In genomic region chr1:28887418-28887834, GRCh38 we compare ENCODE assay signal across 8 cellular contexts. TPM values are rescaled to one million over a fixed set of nuclear protein-coding genes. Genes with fewer than 3 reads are reported as not detected.
A peak's percentile ranks its signal among the peaks of the same experiment; 100 is the strongest.
DNase-seq lines count a peak whose midpoint lies in the region; ATAC-seq and TF ChIP-seq lines count a peak whose summit lies in the region.

No MANE protein-coding gene starts in this region.

- peak; percentile 41 for DNase-seq in GM23338 (ENCODE audit: low spot score)
- peak; percentile 39 to 46 for DNase-seq in activated CD4-positive, alpha-beta T cell treated with anti-CD3 and anti-CD28 coated beads for 4 hours
- peak; percentile 69 for DNase-seq in ecto neural progenitor cell (ENCODE audit: low spot score)
- peak; percentile 60 for DNase-seq in transverse colon

- TF ChIP-seq EP300 in transverse colon (IDR thresholded peaks at IDR 0.05; ENCODE audit: low read depth) = no peak

- H3K36me3 ChIP-seq in ACC112 (ENCODE audit: insufficient read depth, low read length) (no peaks in the 10 kb centered on the region), GM23338 (ENCODE audit: insufficient read depth) (no peaks in the 10 kb centered on the region), transverse colon (no peaks in the 10 kb centered on the region)

- in situ Hi-C loops in transverse colon (cut with MboI; ENCODE audit: low pct_ligation_motif_present in 1 of 4, low pct_unique_long_range_greater_than_20kb in 1 of 4, low sequenced_read_pairs in 3 of 4) = loop anchor here in 3 of 4 donors (10.0 to 25.0 kb wide), 3 partner anchors 147 to 375 kb away; partner anchors contain the start of gene RCC1 (in 1 of the 3)

- peaks cover 11% of the 10 kb centered on the region for H3F3A ChIP-seq in GM23338 (replicated peaks; ENCODE audit: low read depth)

- peak overlapping the region; percentile 89 for H3K4me3 Mint-ChIP-seq in GM23338

- peak overlapping the region; percentile 81 for H3K4me2 ChIP-seq in GM23338

- H3K9me2 ChIP-seq in GM23338 (ENCODE audit: insufficient read depth) = no peaks in the 10 kb centered on the region

- ATAC-seq in GM23338 = peak; percentile 21
- no peak for ATAC-seq in HG03175 (IDR thresholded peaks at IDR 0.05; ENCODE audit: unreplicated experiment)
- ATAC-seq in HG03045 (IDR thresholded peaks at IDR 0.05; ENCODE audit: unreplicated experiment) = no peak

- no peaks in the 10 kb centered on the region; the same call in 2 of the 3 replicates for H3K9me3 Mint-ChIP-seq in GM23338

- peak overlapping the region; percentile 91 for H2AFZ ChIP-seq in ACC112 (ENCODE audit: low read length, unreplicated experiment)
- H2AFZ ChIP-seq in GM23338 = peak overlapping the region; percentile 92

- peaks cover 18% of the 10 kb centered on the region for H3K4me1 ChIP-seq in ACC112 (ENCODE audit: control insufficient read depth, insufficient read depth, low read length, unreplicated experiment)
- peaks cover 34% of the 10 kb centered on the region for H3K4me1 ChIP-seq in GM23338 (ENCODE audit: insufficient read depth)
- peaks cover 45% of the 10 kb centered on the region for H3K4me1 ChIP-seq in mononuclear cell (ENCODE audit: insufficient read depth, low read length)
- peaks cover 20 to 41% (median 29%) of the 10 kb centered on the region in 4 donors for H3K4me1 ChIP-seq in transverse colon

- no peaks in the 10 kb centered on the region for H4K20me1 ChIP-seq in GM23338 (replicated peaks; ENCODE audit: insufficient read depth)

- H3K4me3 ChIP-seq in ACC112 (ENCODE audit: low read depth, low read length) = peak overlapping the region; percentile 89
- H3K4me3 ChIP-seq in GM23338 = peak overlapping the region; percentile 95
- peak overlapping the region; percentile 95 for H3K4me3 ChIP-seq in mononuclear cell (ENCODE audit: low read length)
- H3K4me3 ChIP-seq in transverse colon = peak overlapping the region; percentile 86 to 100 (median 94)

- TF ChIP-seq CTCF in GM23338 (conservative IDR thresholded peaks at IDR 0.05; ENCODE audit: low read depth in 2 of 2) = no peak
- no peak for TF ChIP-seq CTCF in transverse colon (IDR thresholded peaks at IDR 0.05)

- 1% methylated on average over 39 of the region's 41 CpGs; no CpG with 5 or more reads in 1 of the 2 donors for WGBS in transverse colon (ENCODE audit: low coverage in 1 of 2), 2 donors

- peaks cover 38% of the 10 kb centered on the region for H3K4me1 Mint-ChIP-seq in GM23338

- H3K27me3 ChIP-seq in ACC112 (ENCODE audit: insufficient read depth, low read length) = no peaks in the 10 kb centered on the region
- H3K27me3 ChIP-seq in GM23338 (ENCODE audit: insufficient read depth) = peaks cover 16% of the 10 kb centered on the region; the same call in 1 of the 2 replicates
- no peaks in the 10 kb centered on the region for H3K27me3 ChIP-seq in mononuclear cell (ENCODE audit: insufficient read depth, low read length)
- no peaks in the 10 kb centered on the region for H3K27me3 ChIP-seq in transverse colon

- H3K79me2 ChIP-seq in ACC112 (ENCODE audit: control insufficient read depth, insufficient read depth, low read length, unreplicated experiment) = no peaks in the 10 kb centered on the region
- H3K79me2 ChIP-seq in GM23338 (replicated peaks; ENCODE audit: insufficient read depth) = no peaks in the 10 kb centered on the region

- H3K9me3 ChIP-seq in mononuclear cell (ENCODE audit: low read depth, low read length) = no peaks in the 10 kb centered on the region
- H3K9me3 ChIP-seq in transverse colon = no peaks in the 10 kb centered on the region

- TF ChIP-seq POLR2A in transverse colon (IDR thresholded peaks at IDR 0.05) = no peak

- no peaks in the 10 kb centered on the region for H3K36me3 Mint-ChIP-seq in GM23338 (ENCODE audit: low read depth)

- H3K27me3 Mint-ChIP-seq in GM23338 (ENCODE audit: insufficient read depth, low read depth, poor library complexity) = peaks cover 35% of the 10 kb centered on the region

- intact Hi-C loops in transverse colon (cut with DNase I; ENCODE audit: low total_unique reads) = loop anchor here (10.0 kb wide), 1 partner anchor 237 kb away; the partner anchor contains the start of gene TMEM200B

- H3K27ac Mint-ChIP-seq in GM23338 = no peak overlapping the region

- H3K27ac ChIP-seq in ACC112 (ENCODE audit: low read depth, low read length) = no peak overlapping the region
- H3K27ac ChIP-seq in GM23338 (ENCODE audit: low read depth) = no peak overlapping the region
- peak overlapping the region; percentile 84 to 87 (median 86) for H3K27ac ChIP-seq in transverse colon

TF ChIP-seq in GM23338, 12 proteins besides CTCF, POLR2A, EP300 and RAD21:
- TF ChIP-seq ETS1 (IDR thresholded peaks at IDR 0.05) = no peak
- TF ChIP-seq EZH2 (IDR thresholded peaks at IDR 0.05; ENCODE audit: low read depth, unreplicated experiment) = no peak
- no peak for TF ChIP-seq ZNF462 (CRISPR knock-in tag; IDR thresholded peaks at IDR 0.05)
- TF ChIP-seq NANOG (IDR thresholded peaks at IDR 0.05; ENCODE audit: borderline replicate concordance) = no peak
- no peak for TF ChIP-seq ZNF331 (CRISPR knock-in tag; IDR thresholded peaks at IDR 0.05; ENCODE audit: low read depth)

RNA-seq across cellular contexts. Expression of gene EPB41, which starts 26.9 kb away (rescaled TPM):
- 108 and 112 TPM in 2 replicates for total RNA-seq in GM23338 (2014; rRNA removed; shearing (Covaris generic))
- polyA plus RNA-seq in GM23338 (2016; fragmentation: Nextera tagmentation; extraction: Ambion mirVana) = 25.4 and 26.8 TPM in 2 replicates
- total RNA-seq in mononuclear cell (159 TPM), transverse colon (100 to 1,000 TPM in 1 of 4 donors, 10 to 100 TPM in 3; 71.6 to 117 (median 92.6) TPM)

Comparison
In these comparisons a context has a peak if more than half of its experiments do, and no peak if none do; other contexts are left out.
1. H3K27ac ChIP-seq: peak in transverse colon (4 of 4); none in ACC112 (single experiment) and GM23338 (single experiment).
2. Peak in every context shown above with its lines, with median percentiles within 50 percentile points of each other: H3K4me3 ChIP-seq and DNase-seq.